31 cellular contexts compared by ENCODE assay signal in the genomic region with DNA sequence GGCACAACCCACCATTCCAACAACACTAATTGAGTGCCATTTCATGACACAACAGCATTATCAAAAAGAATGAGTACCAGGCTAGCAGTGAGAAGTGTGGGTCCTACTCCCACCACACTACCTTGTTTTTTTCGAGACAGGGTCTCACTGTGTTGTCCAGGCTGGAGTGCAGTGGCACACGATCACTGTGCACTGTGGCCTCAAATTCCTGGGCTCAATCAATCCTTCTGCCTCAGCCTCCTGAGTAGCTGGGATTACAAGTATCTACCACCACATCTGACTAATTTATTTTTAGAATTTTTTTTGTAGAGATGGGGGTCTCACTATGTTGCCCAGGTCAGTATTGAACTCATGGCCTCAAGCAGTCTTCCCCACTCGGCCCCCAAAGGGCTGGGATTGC. TPM values are rescaled to one million over a fixed set of nuclear protein-coding genes. Genes with fewer than 3 reads are reported as not detected.
DNase-seq lines count a peak whose midpoint lies in the region; ATAC-seq and TF ChIP-seq lines count a peak whose summit lies in the region.
"Had no signal": no experiment of that assay in that cellular context is flagged by ENCODE, and none has a peak within 500 bp of the region (broad histone marks: within the 10 kb centered on the region; RNA-seq: fewer than 3 reads in every experiment).

No MANE protein-coding gene starts in this region.

- no peaks in the 10 kb centered on the region for H3K9me3 ChIP-seq in CD4-positive, CD25-positive, alpha-beta regulatory T cell (ENCODE audit: control insufficient read depth in 2 of 2, low read length in 2 of 2)
- H3K9me3 ChIP-seq in CD8-positive, alpha-beta T cell (ENCODE audit: low read length) = no peaks in the 10 kb centered on the region
- no peaks in the 10 kb centered on the region for H3K9me3 ChIP-seq in naive thymus-derived CD4-positive, alpha-beta T cell (ENCODE audit: control insufficient read depth in 2 of 3, low read length in 3 of 3)
- H3K9me3 ChIP-seq: ascending aorta; BLaER1 treated with 17β-estradiol and CSF1 and Interleukin-3, amounts not matched to agents 10 nM and 100 nM; heart right ventricle; ovary; transverse colon had no signal

- H3K4me3 Mint-ChIP-seq in CD4-positive, CD25-positive, alpha-beta regulatory T cell = peak overlapping the region; percentile 76 to 91 (median 82)
- H3K4me3 Mint-ChIP-seq in CD8-positive, alpha-beta T cell = peak overlapping the region; percentile 65
- H3K4me3 Mint-ChIP-seq in activated T-helper 2 cell treated with anti-CD3 and anti-CD28 coated beads, Interferon-gamma antibody, Interleukin-2, Interleukin-4, amounts not matched to agents 10 μg/mL and 5 μg/mL and 100 μg/mL, durations not matched to agents 14 hours and 24 hours and 36 hours (ENCODE audit: low read depth) = no peak overlapping the region
- peak overlapping the region in 9 of 10 donors; percentile 81 to 88 (median 84) for H3K4me3 Mint-ChIP-seq in naive thymus-derived CD4-positive, alpha-beta T cell
- H3K4me3 Mint-ChIP-seq: activated CD4-positive, alpha-beta T cell treated with anti-CD3 and anti-CD28 coated beads, Interleukin-2, amount 10 ng/mL, durations not matched to agents 24 days and 14 days; endodermal cell; T-helper 2 cell treated with Interferon-gamma antibody and Interleukin-4, amounts not matched to agents 5 μg/mL and 100 μg/mL, for 36 hours had no signal

- intact Hi-C loops in CD8-positive, alpha-beta T cell (cut with DNase I, micrococcal nuclease) = loop anchor here in 1 of 2 experiments (2.0 to 5.0 kb wide), 3 partner anchors 13 to 40 kb away; no protein-coding TSS in a partner anchor
- intact Hi-C loops in activated T-helper 2 cell treated with anti-CD3 and anti-CD28 coated beads, Interferon-gamma antibody, Interleukin-2, Interleukin-4, amounts not matched to agents 10 μg/mL and 5 μg/mL and 100 μg/mL, durations not matched to agents 14 hours and 24 hours and 36 hours (cut with micrococcal nuclease) = loop anchor here (2.0 kb wide), 1 partner anchor 13 kb away; no protein-coding TSS in a partner anchor
- intact Hi-C loops in naive thymus-derived CD4-positive, alpha-beta T cell (cut with micrococcal nuclease) = loop anchor here (2.0 kb wide), 1 partner anchor 13 kb away; no protein-coding TSS in a partner anchor

- H3K36me3 Mint-ChIP-seq in CD4-positive, CD25-positive, alpha-beta regulatory T cell = peaks cover 45% of the 10 kb centered on the region
- peaks cover 60% of the 10 kb centered on the region for H3K36me3 Mint-ChIP-seq in CD8-positive, alpha-beta T cell
- peaks cover 79% of the 10 kb centered on the region for H3K36me3 Mint-ChIP-seq in activated T-helper 2 cell treated with anti-CD3 and anti-CD28 coated beads, Interferon-gamma antibody, Interleukin-2, Interleukin-4, amounts not matched to agents 10 μg/mL and 5 μg/mL and 100 μg/mL, durations not matched to agents 14 hours and 24 hours and 36 hours (ENCODE audit: low read depth)
- H3K36me3 Mint-ChIP-seq in naive thymus-derived CD4-positive, alpha-beta T cell = peaks cover 0 to 36% (median 13%) of the 10 kb centered on the region in 5 donors

- peaks cover 28% of the 10 kb centered on the region for H3K36me3 ChIP-seq in CD4-positive, CD25-positive, alpha-beta regulatory T cell (ENCODE audit: control insufficient read depth, insufficient read depth, low read length)
- H3K36me3 ChIP-seq in CD8-positive, alpha-beta T cell (ENCODE audit: insufficient read depth, low read length) = peaks cover 5% of the 10 kb centered on the region
- H3K36me3 ChIP-seq in naive thymus-derived CD4-positive, alpha-beta T cell (ENCODE audit: control insufficient read depth in 2 of 3, insufficient read depth in 3 of 3, low read length in 3 of 3) = peaks cover 0 to 9% (median 5%) of the 10 kb centered on the region in 3 experiments
- H3K36me3 ChIP-seq: ascending aorta; BLaER1 treated with 17β-estradiol and CSF1 and Interleukin-3, amounts not matched to agents 10 nM and 100 nM; heart right ventricle; ovary; transverse colon had no signal

- POLR2A ChIA-PET in CD8-positive, alpha-beta T cell (lab: Charles Lee) = interaction anchor here (0.9 to 2.1 kb wide), 4 partner anchors 9 to 112 kb away, joined by 3 to 6 read pairs (median 4); no protein-coding TSS in a partner anchor
- POLR2A ChIA-PET in naive thymus-derived CD4-positive, alpha-beta T cell (lab: Charles Lee) = interaction anchor here (1.0 to 16.2 kb wide), 9 partner anchors 9 to 40 kb away, joined by 3 to 184 read pairs (median 13); a partner anchor contains a TSS

- no peak for ATAC-seq in CD4-positive, CD25-positive, alpha-beta regulatory T cell (ENCODE audit: low read depth in 2 of 2)
- no peak for ATAC-seq in CD8-positive, alpha-beta T cell
- ATAC-seq in naive thymus-derived CD4-positive, alpha-beta T cell = no peak
- ATAC-seq in HG03460 (IDR thresholded peaks at IDR 0.05; ENCODE audit: unreplicated experiment) (no peak), left lobe of liver (no peak)
- ATAC-seq: esophagus mucosa, heart right ventricle, Right ventricle myocardium inferior, SK-N-SH treated with all-trans-retinoic acid at 6 μM for 48 hours had no signal

- H3K4me3 ChIP-seq in CD4-positive, CD25-positive, alpha-beta regulatory T cell (ENCODE audit: low read depth, low read length) = peak overlapping the region; percentile 11
- no peak overlapping the region for H3K4me3 ChIP-seq in CD8-positive, alpha-beta T cell (ENCODE audit: low read depth, low read length)
- no peak overlapping the region for H3K4me3 ChIP-seq in naive thymus-derived CD4-positive, alpha-beta T cell (ENCODE audit: low read length)
- H3K4me3 ChIP-seq: ascending aorta; BLaER1 treated with 17β-estradiol and CSF1 and Interleukin-3, amounts not matched to agents 10 nM and 100 nM; heart right ventricle; ovary; PC-9; transverse colon had no signal

- H3K9me3 Mint-ChIP-seq in CD4-positive, CD25-positive, alpha-beta regulatory T cell = no peaks in the 10 kb centered on the region
- no peaks in the 10 kb centered on the region for H3K9me3 Mint-ChIP-seq in CD8-positive, alpha-beta T cell
- H3K9me3 Mint-ChIP-seq in activated T-helper 2 cell treated with anti-CD3 and anti-CD28 coated beads, Interferon-gamma antibody, Interleukin-2, Interleukin-4, amounts not matched to agents 10 μg/mL and 5 μg/mL and 100 μg/mL, durations not matched to agents 14 hours and 24 hours and 36 hours = no peaks in the 10 kb centered on the region
- peaks cover 0 to 3% (median 0%) of the 10 kb centered on the region in 11 donors for H3K9me3 Mint-ChIP-seq in naive thymus-derived CD4-positive, alpha-beta T cell
- H3K9me3 Mint-ChIP-seq: activated CD4-positive, alpha-beta T cell treated with anti-CD3 and anti-CD28 coated beads, Interleukin-2, amount 10 ng/mL, durations not matched to agents 24 days and 14 days; endodermal cell; T-helper 2 cell treated with Interferon-gamma antibody and Interleukin-4, amounts not matched to agents 5 μg/mL and 100 μg/mL, for 36 hours had no signal

- TF ChIP-seq CTCF in CD8-positive, alpha-beta T cell (IDR thresholded peaks at IDR 0.05) = no peak

- H3K27me3 Mint-ChIP-seq in CD4-positive, CD25-positive, alpha-beta regulatory T cell = peaks cover 5% of the 10 kb centered on the region
- H3K27me3 Mint-ChIP-seq in CD8-positive, alpha-beta T cell (ENCODE audit: low read depth) = no peaks in the 10 kb centered on the region
- no peaks in the 10 kb centered on the region for H3K27me3 Mint-ChIP-seq in activated T-helper 2 cell treated with anti-CD3 and anti-CD28 coated beads, Interferon-gamma antibody, Interleukin-2, Interleukin-4, amounts not matched to agents 10 μg/mL and 5 μg/mL and 100 μg/mL, durations not matched to agents 14 hours and 24 hours and 36 hours (ENCODE audit: low read depth)
- no peaks in the 10 kb centered on the region for H3K27me3 Mint-ChIP-seq in naive thymus-derived CD4-positive, alpha-beta T cell
- H3K27me3 Mint-ChIP-seq: activated CD4-positive, alpha-beta T cell treated with anti-CD3 and anti-CD28 coated beads, Interleukin-2, amount 10 ng/mL, durations not matched to agents 24 days and 14 days had no signal

- peak overlapping the region; percentile 83 to 94 (median 94) for H3K27ac Mint-ChIP-seq in CD4-positive, CD25-positive, alpha-beta regulatory T cell
- peak overlapping the region; percentile 94 for H3K27ac Mint-ChIP-seq in CD8-positive, alpha-beta T cell
- peak overlapping the region; percentile 13 for H3K27ac Mint-ChIP-seq in activated T-helper 2 cell treated with anti-CD3 and anti-CD28 coated beads, Interferon-gamma antibody, Interleukin-2, Interleukin-4, amounts not matched to agents 10 μg/mL and 5 μg/mL and 100 μg/mL, durations not matched to agents 14 hours and 24 hours and 36 hours
- H3K27ac Mint-ChIP-seq in naive thymus-derived CD4-positive, alpha-beta T cell = peak overlapping the region in 8 of 9 donors; percentile 84 to 99 (median 98)
- H3K27ac Mint-ChIP-seq: endodermal cell had no signal

- CTCF ChIA-PET in CD8-positive, alpha-beta T cell (lab: Charles Lee) = interaction anchor here (0.8 to 2.3 kb wide), 8 partner anchors 9 to 219 kb away, joined by 3 to 8 read pairs (median 4); no protein-coding TSS in a partner anchor
- CTCF ChIA-PET in naive thymus-derived CD4-positive, alpha-beta T cell (lab: Charles Lee) = interaction anchor here (0.5 to 3.2 kb wide), 3 partner anchors 27 to 220 kb away, joined by 3 to 11 read pairs (median 3); no protein-coding TSS in a partner anchor

- H3K27me3 ChIP-seq in CD4-positive, CD25-positive, alpha-beta regulatory T cell (ENCODE audit: control insufficient read depth, insufficient read depth, low read length) = no peaks in the 10 kb centered on the region
- H3K27me3 ChIP-seq in CD8-positive, alpha-beta T cell (ENCODE audit: insufficient read depth, low read length) = no peaks in the 10 kb centered on the region
- no peaks in the 10 kb centered on the region for H3K27me3 ChIP-seq in naive thymus-derived CD4-positive, alpha-beta T cell (ENCODE audit: control insufficient read depth in 2 of 2, insufficient read depth in 2 of 2, low read length in 2 of 2)
- H3K27me3 ChIP-seq: ascending aorta; BLaER1 treated with 17β-estradiol and CSF1 and Interleukin-3, amounts not matched to agents 10 nM and 100 nM; ovary had no signal

- DNase-seq in CD4-positive, CD25-positive, alpha-beta regulatory T cell = no peak
- DNase-seq in CD8-positive, alpha-beta T cell = no peak
- no peak for DNase-seq in activated T-helper 2 cell treated with anti-CD3 and anti-CD28 coated beads, Interferon-gamma antibody, Interleukin-2, Interleukin-4, amounts not matched to agents 10 μg/mL and 5 μg/mL and 100 μg/mL, durations not matched to agents 14 hours and 24 hours and 36 hours (ENCODE audit: low spot score)
- DNase-seq in naive thymus-derived CD4-positive, alpha-beta T cell = no peak
- no peak for DNase-seq in DMS 273 treated with DMSO at 0.1 percent for 48 hours (lab: John Stamatoyannopoulos, UW)
- DNase-seq in left lobe of liver (ENCODE audit: low spot score) = no peak
- DNase-seq: activated CD4-positive, alpha-beta T cell treated with anti-CD3 and anti-CD28 coated beads, Interleukin-2, amount 10 ng/mL, durations not matched to agents 24 days and 14 days; activated naive CD4-positive, alpha-beta T cell treated with Interleukin-2 at 50 U/mL for 16 hours; cortex of kidney; endodermal cell; foreskin fibroblast; H7; heart right ventricle; kidney glomerular epithelial cell; NCI-H1092; NCI-H187; NCI-H526; NK-92 treated with Interleukin-12 subunit alpha and Interleukin-12 subunit beta, amount 100 ng/mL, for 24 hours; ovary; PC-9; retina; small intestine; transverse colon had no signal

- peaks cover 38 to 97% (median 78%) of the 10 kb centered on the region in 4 donors for H3K4me1 Mint-ChIP-seq in CD4-positive, CD25-positive, alpha-beta regulatory T cell
- H3K4me1 Mint-ChIP-seq in CD8-positive, alpha-beta T cell (ENCODE audit: low read depth) = peaks cover 91% of the 10 kb centered on the region
- H3K4me1 Mint-ChIP-seq in activated T-helper 2 cell treated with anti-CD3 and anti-CD28 coated beads, Interferon-gamma antibody, Interleukin-2, Interleukin-4, amounts not matched to agents 10 μg/mL and 5 μg/mL and 100 μg/mL, durations not matched to agents 14 hours and 24 hours and 36 hours (ENCODE audit: low read depth) = peaks cover 79% of the 10 kb centered on the region
- peaks cover 62 to 100% (median 97%) of the 10 kb centered on the region in 7 donors for H3K4me1 Mint-ChIP-seq in naive thymus-derived CD4-positive, alpha-beta T cell

- peak overlapping the region; percentile 78 for H3K27ac ChIP-seq in CD4-positive, CD25-positive, alpha-beta regulatory T cell (ENCODE audit: insufficient read depth, low read length, poor library complexity, severe bottlenecking)
- no peak overlapping the region for H3K27ac ChIP-seq in CD8-positive, alpha-beta T cell (ENCODE audit: low read depth, low read length)
- peak overlapping the region; percentile 96 for H3K27ac ChIP-seq in naive thymus-derived CD4-positive, alpha-beta T cell (ENCODE audit: low read depth, low read length)
- H3K27ac ChIP-seq: ascending aorta; BLaER1 treated with 17β-estradiol and CSF1 and Interleukin-3, amounts not matched to agents 10 nM and 100 nM; heart right ventricle; ovary; PC-9; transverse colon had no signal

- peaks cover 95% of the 10 kb centered on the region for H3K4me1 ChIP-seq in CD4-positive, CD25-positive, alpha-beta regulatory T cell (ENCODE audit: control insufficient read depth, insufficient read depth, low read length, poor library complexity, severe bottlenecking)
- H3K4me1 ChIP-seq in CD8-positive, alpha-beta T cell (ENCODE audit: insufficient read depth, low read length) = peaks cover 95% of the 10 kb centered on the region
- H3K4me1 ChIP-seq in naive thymus-derived CD4-positive, alpha-beta T cell (ENCODE audit: control insufficient read depth in 2 of 2, insufficient read depth in 2 of 2, low read length in 2 of 2) = peaks cover 60 to 93% of the 10 kb centered on the region in 2 donors
- H3K4me1 ChIP-seq: ascending aorta; BLaER1 treated with 17β-estradiol and CSF1 and Interleukin-3, amounts not matched to agents 10 nM and 100 nM had no signal

RNA-seq across cellular contexts. Expression of a gene that starts 30.7 kb away (rescaled TPM):
- 410 TPM for total RNA-seq in CD4-positive, CD25-positive, alpha-beta regulatory T cell
- polyA plus RNA-seq in CD4-positive, CD25-positive, alpha-beta regulatory T cell = 100 to 1,000 TPM; 412 to 718 (median 486) TPM
- total RNA-seq in CD8-positive, alpha-beta T cell = 100 to 1,000 TPM; 327 to 331 TPM
- total RNA-seq in activated T-helper 2 cell treated with anti-CD3 and anti-CD28 coated beads, Interferon-gamma antibody, Interleukin-2, Interleukin-4, amounts not matched to agents 10 μg/mL and 5 μg/mL and 100 μg/mL, durations not matched to agents 14 hours and 24 hours and 36 hours = 193 and 196 TPM in 2 replicates
- total RNA-seq in naive thymus-derived CD4-positive, alpha-beta T cell = 100 to 1,000 TPM; 246 to 476 (median 336) TPM
- 100 to 1,000 TPM; 352 to 437 TPM for polyA plus RNA-seq in naive thymus-derived CD4-positive, alpha-beta T cell
- total RNA-seq in left lobe of liver = 0.65 TPM
- total RNA-seq: lung microvascular endothelial cell, PC-9 had no signal

Comparison
In these comparisons a context has a peak if more than half of its experiments do, and no peak if none do; other contexts are left out.
1. H3K27ac Mint-ChIP-seq: peak in every context shown above with its lines; median percentile 98 in naive thymus-derived CD4-positive, alpha-beta T cell; 94 in CD4-positive, CD25-positive, alpha-beta regulatory T cell; 94 in CD8-positive, alpha-beta T cell; 13 in activated T-helper 2 cell treated with anti-CD3 and anti-CD28 coated beads, Interferon-gamma antibody, Interleukin-2, Interleukin-4, amounts not matched to agents 10 μg/mL and 5 μg/mL and 100 μg/mL, durations not matched to agents 14 hours and 24 hours and 36 hours.
2. RNA of a gene that starts 30.7 kb away (total RNA-seq): 410 TPM in CD4-positive, CD25-positive, alpha-beta regulatory T cell (single experiment), 246 to 476 TPM in naive thymus-derived CD4-positive, alpha-beta T cell, 327 to 331 TPM in CD8-positive, alpha-beta T cell and 193 to 196 TPM in activated T-helper 2 cell treated with anti-CD3 and anti-CD28 coated beads, Interferon-gamma antibody, Interleukin-2, Interleukin-4, amounts not matched to agents 10 μg/mL and 5 μg/mL and 100 μg/mL, durations not matched to agents 14 hours and 24 hours and 36 hours; 0.65 TPM in left lobe of liver (single experiment); every median in the first group is over 100 times any median in the second.